8 cellular contexts compared by ENCODE assay signal in the genomic region with DNA sequence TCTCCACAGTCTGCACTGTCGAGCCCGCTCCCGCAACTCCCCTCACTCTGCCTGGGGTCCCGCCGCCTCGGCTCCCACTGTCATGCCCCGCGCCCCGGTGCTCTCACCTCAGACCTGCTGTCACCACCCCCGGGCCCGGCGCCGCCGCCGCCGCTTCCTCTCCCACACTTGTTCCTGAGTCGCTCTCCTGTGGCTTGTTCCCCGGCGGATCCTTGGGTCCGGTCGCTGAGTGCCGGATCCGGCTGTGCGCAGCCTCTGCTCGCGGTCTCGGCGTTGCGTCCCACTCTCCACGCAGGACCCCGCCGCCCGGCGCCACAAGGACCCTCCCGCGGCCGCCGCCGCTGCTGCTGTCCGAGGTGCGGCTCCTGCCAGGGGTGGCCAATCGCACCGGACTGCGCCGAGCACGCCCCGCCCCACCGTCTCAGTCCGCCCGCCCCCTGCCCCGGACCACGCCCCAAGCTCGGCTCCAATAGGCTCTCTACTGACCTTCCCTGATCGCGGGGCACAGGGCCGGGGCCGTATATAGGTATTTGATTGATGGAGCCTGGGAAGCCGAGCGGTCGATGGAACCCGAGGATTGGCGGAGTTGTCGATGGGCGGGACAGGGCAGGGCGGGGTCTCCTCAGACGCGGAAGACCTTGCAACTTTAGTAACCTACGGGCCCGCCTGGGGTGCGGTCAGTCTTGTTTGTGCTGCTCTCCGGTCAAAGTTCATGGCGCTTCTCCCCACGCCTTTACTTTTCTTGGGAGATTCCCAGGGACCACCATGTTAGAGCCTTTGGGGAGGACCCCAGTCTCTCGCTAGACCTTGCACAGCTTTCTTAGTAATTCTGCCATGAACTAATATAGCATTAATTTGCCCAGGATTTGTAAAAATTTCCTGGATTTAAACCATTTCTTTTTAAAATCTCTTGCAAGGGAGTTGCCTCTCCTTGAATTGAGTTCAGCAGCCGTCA. TPM values are rescaled to one million over a fixed set of nuclear protein-coding genes. Genes with fewer than 3 reads are reported as not detected.
DNase-seq lines count a peak whose midpoint lies in the region; ATAC-seq, FAIRE-seq and TF ChIP-seq lines count a peak whose summit lies in the region.

Gene TAOK3, minus strand, starts transcription at position 367 of the 955 bp plus-strand sequence. CDS start 117,340 bp downstream, outside the sequence.

- H3K27me3 ChIP-seq in HUES64 (ENCODE audit: insufficient read depth, low read length) (peaks cover 23% of the 10 kb centered on the region), OCI-LY1 (ENCODE audit: insufficient read depth, low read length) (no peaks in the 10 kb centered on the region)

- intact Hi-C loops in Calu3 (cut with micrococcal nuclease; ENCODE audit: unreplicated experiment): loop anchor here (5.0 to 10.0 kb wide), 2 partner anchors 71 to 318 kb away; no protein-coding TSS in a partner anchor

- H3K9me2 ChIP-seq in OCI-LY1 (ENCODE audit: low read depth, low read length): no peaks in the 10 kb centered on the region

- H3K4me2 ChIP-seq in OCI-LY1 (ENCODE audit: low read length): peak within 1 kb of the TSS; percentile 98

- TF ChIP-seq CTCF in Calu3 (IDR thresholded peaks at IDR 0.05; ENCODE audit: unreplicated experiment) (no peak), OCI-LY1 (IDR thresholded peaks at IDR 0.05; ENCODE audit: low read length) (no peak), mesothelial cell of epicardium (IDR thresholded peaks at IDR 0.05; ENCODE audit: unreplicated experiment) (no peak)

- WGBS in HUES64: under 1% methylated on average over 75 of the region's 75 CpGs

- FAIRE-seq in endometrium (lab: Jason Lieb, UNC): peak; percentile 33

- H3K4me1 ChIP-seq in HUES64 (ENCODE audit: insufficient read depth, low read length) (peaks cover 17% of the 10 kb centered on the region; the same call in 1 of the 2 replicates), OCI-LY1 (ENCODE audit: insufficient read depth, low read length, severe bottlenecking) (peaks cover 46% of the 10 kb centered on the region)

- H3K9me3 Mint-ChIP-seq in Calu3 (ENCODE audit: low read depth, unreplicated experiment) (no peaks in the 10 kb centered on the region), mesothelial cell of epicardium (no peaks in the 10 kb centered on the region)

- H3K9me3 ChIP-seq in HUES64 (ENCODE audit: insufficient read depth, low read depth, low read length) (no peaks in the 10 kb centered on the region), OCI-LY1 (ENCODE audit: low read length) (no peaks in the 10 kb centered on the region)

- H3K27ac Mint-ChIP-seq in Calu3 (ENCODE audit: unreplicated experiment): peak within 1 kb of the TSS; percentile 93
- H3K27ac Mint-ChIP-seq in mesothelial cell of epicardium: peak within 1 kb of the TSS; percentile 88

- H3K79me2 ChIP-seq in OCI-LY1 (ENCODE audit: insufficient read depth, low read length): peaks cover 6% of the 10 kb centered on the region; the same call in 1 of the 2 replicates

- H2AFZ ChIP-seq in OCI-LY1 (ENCODE audit: low read length): no peak within 1 kb of the TSS

- no peaks in the 10 kb centered on the region for H3K27me3 Mint-ChIP-seq in Calu3 (ENCODE audit: unreplicated experiment)
- peaks cover 24% of the 10 kb centered on the region for H3K27me3 Mint-ChIP-seq in mesothelial cell of epicardium (ENCODE audit: low read depth)

- CTCF ChIA-PET in Calu3 (lab: Charles Lee): interaction anchor here (0.5 to 2.1 kb wide), 13 partner anchors 10 to 1530 kb away, joined by 3 to 12 read pairs (median 3); no protein-coding TSS in a partner anchor

- H3F3A ChIP-seq in OCI-LY1 (ENCODE audit: insufficient read depth, low read length): no peaks in the 10 kb centered on the region

- peak within 1 kb of the TSS; percentile 62 for H3K9ac ChIP-seq in HUES64 (ENCODE audit: low read depth, low read length)
- H3K9ac ChIP-seq in OCI-LY1 (ENCODE audit: low read length): peak within 1 kb of the TSS; percentile 84

- peak within 1 kb of the TSS; percentile 99 for H3K4me3 Mint-ChIP-seq in Calu3 (ENCODE audit: low read depth, unreplicated experiment)
- peak within 1 kb of the TSS; percentile 92 for H3K4me3 Mint-ChIP-seq in mesothelial cell of epicardium

- H3K27ac ChIP-seq in HUES64 (ENCODE audit: low read depth, low read length): no peak within 1 kb of the TSS
- H3K27ac ChIP-seq in OCI-LY1 (ENCODE audit: low read depth, low read length, poor library complexity, severe bottlenecking): peak within 1 kb of the TSS; percentile 40

- DNase-seq in Calu3 (peak; percentile 99), mesothelial cell of epicardium (ENCODE audit: low spot score in 2 of 2, unreplicated experiment in 2 of 2) (peak; percentile 93 to 94)
- peak; percentile 95 for DNase-seq in activated CD8-positive, alpha-beta memory T cell treated with anti-CD3 and anti-CD28 coated beads, Interleukin-2, amount 50 U/mL, for 4 hours
- peak; percentile 96 for DNase-seq in stimulated activated CD8-positive, alpha-beta memory T cell treated with anti-CD3 and anti-CD28 coated beads, Interleukin-15, amount 100 ng/mL, for 48 hours (ENCODE audit: low read depth in 2 of 2)

- H3K4me3 ChIP-seq in HUES64 (ENCODE audit: low read length) (peak within 1 kb of the TSS; percentile 95), OCI-LY1 (ENCODE audit: low read depth, low read length, poor library complexity, severe bottlenecking) (peak within 1 kb of the TSS; percentile 97)

- no TSS peak for BruUV-seq in Calu3 (replicated peaks; lab: Mats Ljungman, UMichigan)

- H3K4me1 Mint-ChIP-seq in Calu3 (ENCODE audit: low read depth, unreplicated experiment) (peaks cover 16% of the 10 kb centered on the region), mesothelial cell of epicardium (peaks cover 36% of the 10 kb centered on the region)

- H3K36me3 ChIP-seq in HUES64 (ENCODE audit: insufficient read depth, low read length) (no peaks in the 10 kb centered on the region), OCI-LY1 (ENCODE audit: insufficient read depth, low read length) (no peaks in the 10 kb centered on the region)

- peak; percentile 68 for ATAC-seq in GM21447 (IDR thresholded peaks at IDR 0.05; ENCODE audit: unreplicated experiment)

- H3K36me3 Mint-ChIP-seq in Calu3 (ENCODE audit: insufficient read depth, unreplicated experiment): peaks cover 52% of the 10 kb centered on the region
- no peaks in the 10 kb centered on the region for H3K36me3 Mint-ChIP-seq in mesothelial cell of epicardium

- H4K20me1 ChIP-seq in OCI-LY1 (ENCODE audit: insufficient read depth, low read length): no peaks in the 10 kb centered on the region

RNA-seq across cellular contexts. Expression of gene TAOK3, which starts in this region (rescaled TPM):
- 39.1 and 44.1 TPM in 2 replicates for total RNA-seq in Calu3 (2022)
- polyA plus RNA-seq in HUES64 (2013, experiment 1 of 2): 3.8 TPM
- polyA plus RNA-seq in HUES64 (2013, experiment 2 of 2): 5.1 TPM
- 23.4 to 27.7 TPM (median 24.4 TPM) in 3 replicates for total RNA-seq in mesothelial cell of epicardium
